Comparison of ENCODE assay signal across 33 cellular contexts in the genomic region with DNA sequence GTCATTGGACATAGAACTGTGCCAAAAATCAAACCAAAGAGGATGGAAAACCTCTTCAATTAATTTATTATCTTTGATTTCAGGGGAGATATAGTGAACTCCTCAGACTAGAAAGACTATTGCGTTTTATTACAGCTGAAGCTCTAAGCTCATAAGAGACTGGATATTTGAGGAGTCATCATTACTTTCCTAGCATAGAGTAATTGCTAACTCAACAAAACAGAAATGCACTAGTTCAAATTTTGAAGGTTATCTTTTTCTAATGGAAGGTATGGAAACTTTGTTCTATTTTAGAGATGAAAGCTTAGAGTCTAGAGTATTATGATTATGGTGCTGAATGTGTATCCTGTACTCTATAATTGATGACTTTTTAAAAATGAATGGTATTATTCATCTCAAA. TPM values are rescaled to one million over a fixed set of nuclear protein-coding genes. Genes with fewer than 3 reads are reported as not detected.
"Had no signal": no experiment of that assay in that cellular context is flagged by ENCODE, and none has a peak within 500 bp of the region (broad histone marks: within the 10 kb centered on the region; RNA-seq: fewer than 3 reads in every experiment).

No MANE protein-coding gene starts in this region.

- H3K27me3 ChIP-seq: ascending aorta, breast epithelium, cardiac muscle cell, colonic mucosa, esophagus squamous epithelium, gastroesophageal sphincter, heart right ventricle had no signal

- H3K36me3 ChIP-seq: ascending aorta, breast epithelium, cardiac muscle cell, colonic mucosa, esophagus squamous epithelium, gastroesophageal sphincter, heart right ventricle had no signal

- H3K27ac ChIP-seq: ascending aorta, breast epithelium, cardiac muscle cell, colonic mucosa, epithelial cell of prostate, esophagus squamous epithelium, gastroesophageal sphincter, heart right ventricle had no signal

- H3K9me3 Mint-ChIP-seq: activated CD4-positive, alpha-beta memory T cell treated with anti-CD3 and anti-CD28 coated beads, Interleukin-2, amount 10 ng/mL, durations not matched to agents 7 days and 5 days; activated CD4-positive, alpha-beta T cell treated with anti-CD3 and anti-CD28 coated beads, Interleukin-2, amount 10 ng/mL, durations not matched to agents 7 days and 5 days; activated naive CD4-positive, alpha-beta T cell treated with anti-CD3 and anti-CD28 coated beads, Interleukin-2, amount 10 ng/mL, durations not matched to agents 7 days and 5 days; activated naive CD4-positive, alpha-beta T cell treated with anti-CD3 and anti-CD28 coated beads, Interleukin-2, amount 50 U/mL, for 72 hours; activated naive CD8-positive, alpha-beta T cell treated with anti-CD3 and anti-CD28 coated beads, Interleukin-2, amount 10 ng/mL, durations not matched to agents 7 days and 5 days; activated T-cell treated with anti-CD3 and anti-CD28 coated beads, Interleukin-2, amount 50 U/mL, for 72 hours had no signal

- H3K9me3 ChIP-seq: ascending aorta, breast epithelium, colonic mucosa, esophagus squamous epithelium, gastroesophageal sphincter had no signal

- H3K4me1 Mint-ChIP-seq: activated CD4-positive, alpha-beta memory T cell treated with anti-CD3 and anti-CD28 coated beads, Interleukin-2, amount 10 ng/mL, durations not matched to agents 7 days and 5 days; activated CD4-positive, alpha-beta T cell treated with anti-CD3 and anti-CD28 coated beads, Interleukin-2, amount 10 ng/mL, durations not matched to agents 7 days and 5 days; activated naive CD4-positive, alpha-beta T cell treated with anti-CD3 and anti-CD28 coated beads, Interleukin-2, amount 10 ng/mL, durations not matched to agents 7 days and 5 days; activated naive CD8-positive, alpha-beta T cell treated with anti-CD3 and anti-CD28 coated beads, Interleukin-2, amount 10 ng/mL, durations not matched to agents 7 days and 5 days had no signal

- H3K4me1 ChIP-seq: ascending aorta, breast epithelium, colonic mucosa, gastroesophageal sphincter, heart right ventricle had no signal

- H3K27ac Mint-ChIP-seq: activated CD4-positive, alpha-beta memory T cell treated with anti-CD3 and anti-CD28 coated beads, Interleukin-2, amount 10 ng/mL, durations not matched to agents 7 days and 5 days; activated CD4-positive, alpha-beta T cell treated with anti-CD3 and anti-CD28 coated beads, Interleukin-2, amount 10 ng/mL, durations not matched to agents 7 days and 5 days; activated naive CD4-positive, alpha-beta T cell treated with anti-CD3 and anti-CD28 coated beads, Interleukin-2, amount 10 ng/mL, durations not matched to agents 7 days and 5 days; activated naive CD8-positive, alpha-beta T cell treated with anti-CD3 and anti-CD28 coated beads, Interleukin-2, amount 10 ng/mL, durations not matched to agents 7 days and 5 days; activated T-cell treated with anti-CD3 and anti-CD28 coated beads, Interleukin-2, amount 50 U/mL, for 24 hours; activated T-cell treated with anti-CD3 and anti-CD28 coated beads, Interleukin-2, amount 50 U/mL, for 72 hours; brain; WTC11 had no signal

- H3K4me3 Mint-ChIP-seq: activated CD4-positive, alpha-beta memory T cell treated with anti-CD3 and anti-CD28 coated beads, Interleukin-2, amount 10 ng/mL, durations not matched to agents 7 days and 5 days; activated CD4-positive, alpha-beta T cell treated with anti-CD3 and anti-CD28 coated beads, Interleukin-2, amount 10 ng/mL, durations not matched to agents 7 days and 5 days; activated naive CD4-positive, alpha-beta T cell treated with anti-CD3 and anti-CD28 coated beads, Interleukin-2, amount 10 ng/mL, durations not matched to agents 7 days and 5 days; activated naive CD8-positive, alpha-beta T cell treated with anti-CD3 and anti-CD28 coated beads, Interleukin-2, amount 10 ng/mL, durations not matched to agents 7 days and 5 days; activated T-cell treated with anti-CD3 and anti-CD28 coated beads, Interleukin-2, amount 50 U/mL, for 24 hours; activated T-cell treated with anti-CD3 and anti-CD28 coated beads, Interleukin-2, amount 50 U/mL, for 72 hours; brain; WTC11 had no signal

- DNase-seq: activated CD4-positive, alpha-beta memory T cell treated with anti-CD3 and anti-CD28 coated beads, Interleukin-2, amount 10 ng/mL, durations not matched to agents 7 days and 5 days; activated CD4-positive, alpha-beta T cell treated with anti-CD3 and anti-CD28 coated beads for 1 hour; activated CD4-positive, alpha-beta T cell treated with anti-CD3 and anti-CD28 coated beads for 4 hours; activated CD4-positive, alpha-beta T cell treated with anti-CD3 and anti-CD28 coated beads, Interleukin-2, amount 10 ng/mL, durations not matched to agents 7 days and 5 days; activated CD4-positive, alpha-beta T cell treated with anti-CD3 and anti-CD28 coated beads, Interleukin-2, amount 50 U/mL, for 4 hours; activated CD8-positive, alpha-beta memory T cell treated with anti-CD3 and anti-CD28 coated beads, Interleukin-2, amount 50 U/mL, for 48 hours; activated gamma-delta T cell; activated naive CD4-positive, alpha-beta T cell; activated naive CD4-positive, alpha-beta T cell treated with anti-CD3 and anti-CD28 coated beads, Interleukin-2, amount 10 ng/mL, durations not matched to agents 7 days and 5 days; activated naive CD8-positive, alpha-beta T cell treated with anti-CD3 and anti-CD28 coated beads, Interleukin-2, amount 10 ng/mL, durations not matched to agents 7 days and 5 days; activated T-cell treated with anti-CD3 and anti-CD28 coated beads for 4 hours; activated T-cell treated with anti-CD3 and anti-CD28 coated beads, Interleukin-2, amount 50 U/mL, for 24 hours; activated T-cell treated with anti-CD3 and anti-CD28 coated beads, Interleukin-2, amount 50 U/mL, for 72 hours; central memory CD4-positive, alpha-beta T cell; cerebellar nuclear complex; colonic mucosa; effector CD8-positive, alpha-beta T cell; esophagus squamous epithelium; foreskin melanocyte; heart right ventricle; T-helper 2 cell had no signal

- ATAC-seq: activated naive CD4-positive, alpha-beta T cell treated with anti-CD3 and anti-CD28 coated beads, Interleukin-2, amount 50 U/mL, for 72 hours; activated T-cell treated with anti-CD3 and anti-CD28 coated beads, Interleukin-2, amount 50 U/mL, for 72 hours; gastroesophageal sphincter; heart right ventricle; WTC11 had no signal

- H3K4me3 ChIP-seq: ascending aorta, breast epithelium, cardiac muscle cell, colonic mucosa, esophagus squamous epithelium, gastroesophageal sphincter, heart right ventricle had no signal

- H3K36me3 Mint-ChIP-seq: activated naive CD4-positive, alpha-beta T cell treated with anti-CD3 and anti-CD28 coated beads, Interleukin-2, amount 10 ng/mL, durations not matched to agents 7 days and 5 days; activated naive CD4-positive, alpha-beta T cell treated with anti-CD3 and anti-CD28 coated beads, Interleukin-2, amount 50 U/mL, for 72 hours; activated naive CD8-positive, alpha-beta T cell treated with anti-CD3 and anti-CD28 coated beads, Interleukin-2, amount 10 ng/mL, durations not matched to agents 7 days and 5 days; brain; WTC11 had no signal

- FAIRE-seq: endometrium, endothelial cell of umbilical vein had no signal

RNA-seq across cellular contexts. Expression of a gene that starts 5.3 kb away (rescaled TPM):
- total RNA-seq: activated CD4-positive, alpha-beta memory T cell treated with anti-CD3 and anti-CD28 coated beads, Interleukin-2, amount 10 ng/mL, durations not matched to agents 7 days and 5 days; activated CD4-positive, alpha-beta T cell treated with anti-CD3 and anti-CD28 coated beads, Interleukin-2, amount 10 ng/mL, durations not matched to agents 7 days and 5 days; activated naive CD4-positive, alpha-beta T cell treated with anti-CD3 and anti-CD28 coated beads, Interleukin-2, amount 50 U/mL, for 72 hours; activated naive CD8-positive, alpha-beta T cell treated with anti-CD3 and anti-CD28 coated beads, Interleukin-2, amount 10 ng/mL, durations not matched to agents 7 days and 5 days; activated T-cell treated with anti-CD3 and anti-CD28 coated beads, Interleukin-2, amount 50 U/mL, for 72 hours; ascending aorta; cardiac muscle cell; colonic mucosa; esophagus squamous epithelium; fibroblast of lung; WTC11 had no signal
- polyA plus RNA-seq: cardiac muscle cell, esophagus, fibroblast of lung had no signal
